ENCODE assay signal across 10 cellular contexts in genomic region chr2:216492951-216493685, GRCh38. TPM values are rescaled to one million over a fixed set of nuclear protein-coding genes. Genes with fewer than 3 reads are reported as not detected.
A peak's percentile ranks its signal among the peaks of the same experiment; 100 is the strongest.
DNase-seq lines count a peak whose midpoint lies in the region; ATAC-seq, FAIRE-seq and TF ChIP-seq lines count a peak whose summit lies in the region.
"Had no signal": no experiment of that assay in that cellular context is flagged by ENCODE, and none has a peak within 500 bp of the region (broad histone marks: within the 10 kb centered on the region; RNA-seq: fewer than 3 reads in every experiment).

No MANE protein-coding gene starts in this region.

- no peaks in the 10 kb centered on the region for H3K27me3 Mint-ChIP-seq in stimulated activated naive B cell treated with anti-CD40 and anti-IgM and Interleukin-4, amounts not matched to agents 10 μg/mL and 1 μg/mL and 100 μg/mL, for 72 hours

- H3K9me3 Mint-ChIP-seq in stimulated activated naive B cell treated with anti-CD40 and anti-IgM and Interleukin-4, amounts not matched to agents 10 μg/mL and 1 μg/mL and 100 μg/mL, for 72 hours, result peaks cover 0 to 1% of the 10 kb centered on the region in 2 donors

- no peak for FAIRE-seq in GM12891 (lab: Jason Lieb, UNC)

- peaks cover 0 to 2% of the 10 kb centered on the region in 2 donors for H3K36me3 Mint-ChIP-seq in stimulated activated naive B cell treated with anti-CD40 and anti-IgM and Interleukin-4, amounts not matched to agents 10 μg/mL and 1 μg/mL and 100 μg/mL, for 72 hours

- H3K4me1 Mint-ChIP-seq in stimulated activated naive B cell treated with anti-CD40 and anti-IgM and Interleukin-4, amounts not matched to agents 10 μg/mL and 1 μg/mL and 100 μg/mL, for 72 hours, result peaks cover 23 to 37% of the 10 kb centered on the region in 2 donors

- no peaks in the 10 kb centered on the region for H3K27me3 ChIP-seq in RWPE2 (ENCODE audit: insufficient read depth, poor library complexity, severe bottlenecking)
- H3K27me3 ChIP-seq: cardiac muscle cell had no signal

- no peak for TF ChIP-seq POLR2A in GM12891 (IDR thresholded peaks at IDR 0.05; ENCODE audit: low read depth, low read length)

- H3K27ac ChIP-seq in RWPE2 (ENCODE audit: poor library complexity, severe bottlenecking), result peak overlapping the region; percentile 24
- H3K27ac ChIP-seq: cardiac muscle cell had no signal

- no peak for TF ChIP-seq CTCF in RWPE2 (IDR thresholded peaks at IDR 0.05; ENCODE audit: poor library complexity, severe bottlenecking)

- no peak overlapping the region for H3K4me3 Mint-ChIP-seq in stimulated activated naive B cell treated with anti-CD40 and anti-IgM and Interleukin-4, amounts not matched to agents 10 μg/mL and 1 μg/mL and 100 μg/mL, for 72 hours

- H3K4me1 ChIP-seq in RWPE2 (ENCODE audit: insufficient read depth, poor library complexity, severe bottlenecking), result peaks cover 33% of the 10 kb centered on the region

- DNase-seq in NOMO-1 (lab: John Stamatoyannopoulos, UW; ENCODE audit: unreplicated experiment in 2 of 2) (peak; percentile 12 to 44), NOMO-1 treated with dmso at 0.1 percent for 144 hours (lab: John Stamatoyannopoulos, UW; ENCODE audit: unreplicated experiment) (no peak), RWPE2 (ENCODE audit: low spot score) (no peak), fibroblast of the conjunctiva (ENCODE audit: low read depth) (peak; percentile 29), activated gamma-delta T cell (lab: John Stamatoyannopoulos, UW) (no peak), GM12891 (ENCODE audit: insufficient read length, low spot score) (no peak), NCI-H345 treated with DMSO at 0.1 percent for 48 hours (lab: John Stamatoyannopoulos, UW; ENCODE audit: unreplicated experiment) (no peak)
- no peak for DNase-seq in stimulated activated naive B cell treated with anti-CD40 and anti-IgM and Interleukin-4, amounts not matched to agents 10 μg/mL and 1 μg/mL and 100 μg/mL, for 72 hours
- DNase-seq: NCI-H524 treated with DMSO at 0.1 percent for 48 hours had no signal

- no peaks in the 10 kb centered on the region for H3K36me3 ChIP-seq in RWPE2 (ENCODE audit: low read depth)
- H3K36me3 ChIP-seq: cardiac muscle cell had no signal

- peak; percentile 95 for ATAC-seq in RWPE2 (ENCODE audit: low read depth)
- peak in 1 of 2 donors; percentile 59 for ATAC-seq in stimulated activated naive B cell treated with anti-CD40 and anti-IgM and Interleukin-4, amounts not matched to agents 10 μg/mL and 1 μg/mL and 100 μg/mL, for 72 hours (replicated peaks)

- peak overlapping the region; percentile 83 for H3K27ac Mint-ChIP-seq in stimulated activated naive B cell treated with anti-CD40 and anti-IgM and Interleukin-4, amounts not matched to agents 10 μg/mL and 1 μg/mL and 100 μg/mL, for 72 hours

- H3K4me3 ChIP-seq in RWPE2 (ENCODE audit: severe bottlenecking), result no peak overlapping the region
- H3K4me3 ChIP-seq: cardiac muscle cell had no signal

- H3K9me3 ChIP-seq in RWPE2 (ENCODE audit: severe bottlenecking), result no peaks in the 10 kb centered on the region

TF ChIP-seq in GM12891, 5 proteins besides CTCF, POLR2A, EP300 and RAD21:
- no peak for TF ChIP-seq TAF1 (IDR thresholded peaks at IDR 0.05; ENCODE audit: low read depth, low read length)
- no peak for TF ChIP-seq POLR2AphosphoS5 (IDR thresholded peaks at IDR 0.05; ENCODE audit: low read depth, low read length)
- no peak for TF ChIP-seq POU2F2 (IDR thresholded peaks at IDR 0.05; ENCODE audit: low read depth, low read length)
- TF ChIP-seq PAX5 (IDR thresholded peaks at IDR 0.05; ENCODE audit: insufficient read depth, low read length, severe bottlenecking), result no peak
- no peak for TF ChIP-seq SPI1 (IDR thresholded peaks at IDR 0.05; ENCODE audit: low read depth, low read length)
TF ChIP-seq in GM12891: peak in this region for 0.

RNA-seq across cellular contexts. Expression of gene RPL37A, which starts 5.5 kb away (rescaled TPM):
- 11,370 TPM for polyA plus RNA-seq in GM12891 (2012; ENCODE audit: low read depth, missing spikeins)

Comparison
In these comparisons a context has a peak if more than half of its experiments do, and no peak if none do; other contexts are left out.
1. DNase-seq: peak in NOMO-1 (2 of 2) and fibroblast of the conjunctiva (single experiment); none in NOMO-1 treated with dmso at 0.1 percent for 144 hours (single experiment), RWPE2 (single experiment), stimulated activated naive B cell treated with anti-CD40 and anti-IgM and Interleukin-4, amounts not matched to agents 10 μg/mL and 1 μg/mL and 100 μg/mL, for 72 hours (single experiment), activated gamma-delta T cell (single experiment), GM12891 (single experiment) and NCI-H345 treated with DMSO at 0.1 percent for 48 hours (single experiment).